Comparison of ENCODE assay signal across 8 cellular contexts in genomic region chr10:79243211-79244067, GRCh38.
DNase-seq lines count a peak whose midpoint lies in the region; ATAC-seq and TF ChIP-seq lines count a peak whose summit lies in the region.

No MANE protein-coding gene starts in this region.

- CTCF ChIA-PET in CD8-positive, alpha-beta T cell (lab: Charles Lee): interaction anchor here (0.9 to 1.1 kb wide), 2 partner anchors 32 to 1196 kb away, joined by 3 to 5 read pairs; no protein-coding TSS in a partner anchor

- no peak overlapping the region for H3K9ac ChIP-seq in mesenchymal stem cell (ENCODE audit: low read length)

- H3K27me3 Mint-ChIP-seq in CD8-positive, alpha-beta T cell (ENCODE audit: low read depth): no peaks in the 10 kb centered on the region

- H3K4me3 Mint-ChIP-seq in CD8-positive, alpha-beta T cell: peak overlapping the region; percentile 83

- H3K14ac ChIP-seq in mesenchymal stem cell (ENCODE audit: low read length in 2 of 2): no peak overlapping the region

- peaks cover 45% of the 10 kb centered on the region for H3K79me1 ChIP-seq in mesenchymal stem cell (replicated peaks; ENCODE audit: low read length, poor library complexity, severe bottlenecking)

- no peaks in the 10 kb centered on the region for H3K36me3 Mint-ChIP-seq in CD8-positive, alpha-beta T cell

- intact Hi-C loops in CD8-positive, alpha-beta T cell (cut with DNase I, micrococcal nuclease): loop anchor here (1.0 to 5.0 kb wide), 4 partner anchors 43 to 201 kb away; partner anchors contain the start of genes PPIF (in 2 of the 2) and ZCCHC24 (in 1 of the 2)

- peak overlapping the region; percentile 28 for H3K4me3 ChIP-seq in CD8-positive, alpha-beta T cell (ENCODE audit: low read depth, low read length)
- peak overlapping the region; percentile 58 for H3K4me3 ChIP-seq in choroid plexus epithelial cell (ENCODE audit: low read depth, low read length)
- peak overlapping the region in 1 of 2 experiments; percentile 57 for H3K4me3 ChIP-seq in mesenchymal stem cell (ENCODE audit: insufficient read depth in 1 of 2, low read depth in 1 of 2, low read length in 2 of 2)

- peak overlapping the region; percentile 15 for H4K91ac ChIP-seq in mesenchymal stem cell (ENCODE audit: low read length)

- peak in 6 of 7 experiments; percentile 21 to 76 (median 50) for DNase-seq in CD8-positive, alpha-beta T cell
- DNase-seq in activated CD4-positive, alpha-beta T cell treated with anti-CD3 and anti-CD28 coated beads for 1 hour: peak; percentile 39
- no peak for DNase-seq in choroid plexus epithelial cell (ENCODE audit: low read depth)
- DNase-seq in mesenchymal stem cell: peak; percentile 59
- DNase-seq in stimulated activated CD8-positive, alpha-beta memory T cell treated with anti-CD3 and anti-CD28 coated beads, Interleukin-4, amount 100 ng/mL, for 24 hours (ENCODE audit: low read depth): peak; percentile 55
- no peak for DNase-seq in KG1 (lab: John Stamatoyannopoulos, UW)

- H2AFZ ChIP-seq in mesenchymal stem cell (ENCODE audit: low read depth, low read length): no peak overlapping the region

- no peaks in the 10 kb centered on the region for H3K9me3 Mint-ChIP-seq in CD8-positive, alpha-beta T cell

- peak overlapping the region; percentile 73 for H2BK120ac ChIP-seq in mesenchymal stem cell (ENCODE audit: low read depth, low read length)

- no peak for TF ChIP-seq CTCF in CD8-positive, alpha-beta T cell (IDR thresholded peaks at IDR 0.05)
- no peak for TF ChIP-seq CTCF in choroid plexus epithelial cell (conservative IDR thresholded peaks at IDR 0.05; ENCODE audit: low read depth, low read length)

- peak overlapping the region; percentile 75 for H3K27ac Mint-ChIP-seq in CD8-positive, alpha-beta T cell

- H2AK5ac ChIP-seq in mesenchymal stem cell (ENCODE audit: low read length, severe bottlenecking): no peak overlapping the region

- peak overlapping the region; percentile 87 for H3K4me2 ChIP-seq in mesenchymal stem cell (ENCODE audit: low read length, poor library complexity, severe bottlenecking)

- peak overlapping the region in 1 of 2 experiments; percentile 62 for H3K4ac ChIP-seq in mesenchymal stem cell (ENCODE audit: low read depth in 1 of 2, low read length in 2 of 2)

- H3K27me3 ChIP-seq in CD8-positive, alpha-beta T cell (ENCODE audit: insufficient read depth, low read length): no peaks in the 10 kb centered on the region
- H3K27me3 ChIP-seq in mesenchymal stem cell (ENCODE audit: control insufficient read depth in 1 of 2, insufficient read depth in 1 of 2, low read length in 2 of 2): no peaks in the 10 kb centered on the region

- H2BK12ac ChIP-seq in mesenchymal stem cell (ENCODE audit: low read length in 2 of 2): peak overlapping the region in 1 of 2 experiments; percentile 2

- no peak overlapping the region for H2BK5ac ChIP-seq in mesenchymal stem cell (ENCODE audit: low read depth, low read length, poor library complexity, severe bottlenecking)

- H3K9me3 ChIP-seq in CD8-positive, alpha-beta T cell (ENCODE audit: low read length): no peaks in the 10 kb centered on the region
- H3K9me3 ChIP-seq in mesenchymal stem cell (ENCODE audit: control insufficient read depth, low read length): no peaks in the 10 kb centered on the region

- WGBS in mesenchymal stem cell: 3% methylated on average over 49 of the region's 117 CpGs

- ATAC-seq in CD8-positive, alpha-beta T cell: peak; percentile 80
- ATAC-seq in GM19397 (IDR thresholded peaks at IDR 0.05; ENCODE audit: unreplicated experiment): peak; percentile 52
- ATAC-seq in HG03558 (IDR thresholded peaks at IDR 0.05; ENCODE audit: extremely low read depth, unreplicated experiment): peak; percentile 20

- POLR2A ChIA-PET in CD8-positive, alpha-beta T cell (lab: Charles Lee): no interaction called here

- peaks cover 40% of the 10 kb centered on the region for H3K4me1 ChIP-seq in CD8-positive, alpha-beta T cell (ENCODE audit: insufficient read depth, low read length)
- peaks cover 65% of the 10 kb centered on the region for H3K4me1 ChIP-seq in mesenchymal stem cell (ENCODE audit: control insufficient read depth, insufficient read depth, low read depth, low read length)

- peak overlapping the region; percentile 75 for H2BK15ac ChIP-seq in mesenchymal stem cell (ENCODE audit: low read depth, poor library complexity, severe bottlenecking)

- H3K27ac ChIP-seq in CD8-positive, alpha-beta T cell (ENCODE audit: low read depth, low read length): peak overlapping the region; percentile 3
- H3K27ac ChIP-seq in mesenchymal stem cell (ENCODE audit: low read length, poor library complexity, severe bottlenecking): no peak overlapping the region

- peak overlapping the region; percentile 46 to 74 for H3K18ac ChIP-seq in mesenchymal stem cell (ENCODE audit: low read depth in 1 of 2, low read length in 2 of 2)

- no peaks in the 10 kb centered on the region for H3K36me3 ChIP-seq in CD8-positive, alpha-beta T cell (ENCODE audit: insufficient read depth, low read length)
- H3K36me3 ChIP-seq in mesenchymal stem cell (ENCODE audit: control insufficient read depth in 1 of 2, insufficient read depth in 2 of 2, low read depth in 1 of 2, low read length in 2 of 2): peaks cover 0 to 36% of the 10 kb centered on the region in 2 experiments

- H3K4me1 Mint-ChIP-seq in CD8-positive, alpha-beta T cell (ENCODE audit: low read depth): peaks cover 48% of the 10 kb centered on the region

- no peak overlapping the region for H4K8ac ChIP-seq in mesenchymal stem cell (ENCODE audit: low read length)

- H3K23ac ChIP-seq in mesenchymal stem cell (ENCODE audit: low read length in 2 of 2): no peak overlapping the region

Comparison
In these comparisons a context has a peak if more than half of its experiments do, and no peak if none do; other contexts are left out.
1. ATAC-seq: peak in every context shown above with its lines; median percentile 80 in CD8-positive, alpha-beta T cell; 52 in GM19397; 20 in HG03558.
2. DNase-seq: peak in CD8-positive, alpha-beta T cell (6 of 7), activated CD4-positive, alpha-beta T cell treated with anti-CD3 and anti-CD28 coated beads for 1 hour (single experiment), mesenchymal stem cell (single experiment) and stimulated activated CD8-positive, alpha-beta memory T cell treated with anti-CD3 and anti-CD28 coated beads, Interleukin-4, amount 100 ng/mL, for 24 hours (single experiment); none in choroid plexus epithelial cell (single experiment) and KG1 (single experiment).